ENCODE assay signal across 1 cellular context in the genomic region with DNA sequence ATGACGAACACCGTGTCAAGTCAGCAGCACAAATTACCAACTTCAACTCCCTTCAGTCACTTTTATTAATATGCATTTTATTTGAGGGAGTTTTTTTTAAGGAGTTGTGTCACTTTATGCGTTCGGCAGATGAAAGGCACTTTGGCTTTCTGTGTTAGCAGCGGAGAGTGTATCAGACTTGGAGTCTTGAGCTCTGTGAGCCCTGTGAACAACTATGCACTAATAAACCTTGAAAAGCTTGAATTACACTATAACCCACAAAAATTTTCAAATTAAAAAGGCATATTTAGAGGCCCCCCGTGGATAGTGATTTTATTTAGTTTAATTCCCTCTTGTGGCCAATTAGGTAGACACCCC.
TF ChIP-seq lines count a peak whose summit lies in the region.

No MANE protein-coding gene starts in this region.

TF ChIP-seq in GM23338, 12 proteins besides CTCF, POLR2A, EP300 and RAD21 (continued from another document):
- TF ChIP-seq, protein P1, sequence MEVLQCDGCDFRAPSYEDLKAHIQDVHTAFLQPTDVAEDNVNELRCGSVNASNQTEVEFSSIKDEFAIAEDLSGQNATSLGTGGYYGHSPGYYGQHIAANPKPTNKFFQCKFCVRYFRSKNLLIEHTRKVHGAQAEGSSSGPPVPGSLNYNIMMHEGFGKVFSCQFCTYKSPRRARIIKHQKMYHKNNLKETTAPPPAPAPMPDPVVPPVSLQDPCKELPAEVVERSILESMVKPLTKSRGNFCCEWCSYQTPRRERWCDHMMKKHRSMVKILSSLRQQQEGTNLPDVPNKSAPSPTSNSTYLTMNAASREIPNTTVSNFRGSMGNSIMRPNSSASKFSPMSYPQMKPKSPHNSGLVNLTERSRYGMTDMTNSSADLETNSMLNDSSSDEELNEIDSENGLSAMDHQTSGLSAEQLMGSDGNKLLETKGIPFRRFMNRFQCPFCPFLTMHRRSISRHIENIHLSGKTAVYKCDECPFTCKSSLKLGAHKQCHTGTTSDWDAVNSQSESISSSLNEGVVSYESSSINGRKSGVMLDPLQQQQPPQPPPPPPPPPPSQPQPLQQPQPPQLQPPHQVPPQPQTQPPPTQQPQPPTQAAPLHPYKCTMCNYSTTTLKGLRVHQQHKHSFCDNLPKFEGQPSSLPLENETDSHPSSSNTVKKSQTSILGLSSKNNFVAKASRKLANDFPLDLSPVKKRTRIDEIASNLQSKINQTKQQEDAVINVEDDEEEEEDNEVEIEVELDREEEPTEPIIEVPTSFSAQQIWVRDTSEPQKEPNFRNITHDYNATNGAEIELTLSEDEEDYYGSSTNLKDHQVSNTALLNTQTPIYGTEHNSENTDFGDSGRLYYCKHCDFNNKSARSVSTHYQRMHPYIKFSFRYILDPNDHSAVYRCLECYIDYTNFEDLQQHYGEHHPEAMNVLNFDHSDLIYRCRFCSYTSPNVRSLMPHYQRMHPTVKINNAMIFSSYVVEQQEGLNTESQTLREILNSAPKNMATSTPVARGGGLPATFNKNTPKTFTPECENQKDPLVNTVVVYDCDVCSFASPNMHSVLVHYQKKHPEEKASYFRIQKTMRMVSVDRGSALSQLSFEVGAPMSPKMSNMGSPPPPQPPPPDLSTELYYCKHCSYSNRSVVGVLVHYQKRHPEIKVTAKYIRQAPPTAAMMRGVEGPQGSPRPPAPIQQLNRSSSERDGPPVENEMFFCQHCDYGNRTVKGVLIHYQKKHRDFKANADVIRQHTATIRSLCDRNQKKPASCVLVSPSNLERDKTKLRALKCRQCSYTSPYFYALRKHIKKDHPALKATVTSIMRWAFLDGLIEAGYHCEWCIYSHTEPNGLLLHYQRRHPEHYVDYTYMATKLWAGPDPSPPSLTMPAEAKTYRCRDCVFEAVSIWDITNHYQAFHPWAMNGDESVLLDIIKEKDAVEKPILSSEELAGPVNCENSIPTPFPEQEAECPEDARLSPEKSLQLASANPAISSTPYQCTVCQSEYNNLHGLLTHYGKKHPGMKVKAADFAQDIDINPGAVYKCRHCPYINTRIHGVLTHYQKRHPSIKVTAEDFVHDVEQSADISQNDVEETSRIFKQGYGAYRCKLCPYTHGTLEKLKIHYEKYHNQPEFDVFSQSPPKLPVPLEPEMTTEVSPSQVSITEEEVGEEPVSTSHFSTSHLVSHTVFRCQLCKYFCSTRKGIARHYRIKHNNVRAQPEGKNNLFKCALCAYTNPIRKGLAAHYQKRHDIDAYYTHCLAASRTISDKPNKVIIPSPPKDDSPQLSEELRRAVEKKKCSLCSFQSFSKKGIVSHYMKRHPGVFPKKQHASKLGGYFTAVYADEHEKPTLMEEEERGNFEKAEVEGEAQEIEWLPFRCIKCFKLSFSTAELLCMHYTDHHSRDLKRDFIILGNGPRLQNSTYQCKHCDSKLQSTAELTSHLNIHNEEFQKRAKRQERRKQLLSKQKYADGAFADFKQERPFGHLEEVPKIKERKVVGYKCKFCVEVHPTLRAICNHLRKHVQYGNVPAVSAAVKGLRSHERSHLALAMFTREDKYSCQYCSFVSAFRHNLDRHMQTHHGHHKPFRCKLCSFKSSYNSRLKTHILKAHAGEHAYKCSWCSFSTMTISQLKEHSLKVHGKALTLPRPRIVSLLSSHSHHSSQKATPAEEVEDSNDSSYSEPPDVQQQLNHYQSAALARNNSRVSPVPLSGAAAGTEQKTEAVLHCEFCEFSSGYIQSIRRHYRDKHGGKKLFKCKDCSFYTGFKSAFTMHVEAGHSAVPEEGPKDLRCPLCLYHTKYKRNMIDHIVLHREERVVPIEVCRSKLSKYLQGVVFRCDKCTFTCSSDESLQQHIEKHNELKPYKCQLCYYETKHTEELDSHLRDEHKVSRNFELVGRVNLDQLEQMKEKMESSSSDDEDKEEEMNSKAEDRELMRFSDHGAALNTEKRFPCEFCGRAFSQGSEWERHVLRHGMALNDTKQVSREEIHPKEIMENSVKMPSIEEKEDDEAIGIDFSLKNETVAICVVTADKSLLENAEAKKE (CRISPR knock-in tag; IDR thresholded peaks at IDR 0.05) = no peak
- TF ChIP-seq JUNB (IDR thresholded peaks at IDR 0.05; ENCODE audit: unreplicated experiment) = no peak
- TF ChIP-seq ZNF331 (CRISPR knock-in tag; IDR thresholded peaks at IDR 0.05; ENCODE audit: low read depth) = no peak
- no peak for TF ChIP-seq EZH2phosphoT487 (IDR thresholded peaks at IDR 0.05; ENCODE audit: unreplicated experiment)
- no peak for TF ChIP-seq NANOG (IDR thresholded peaks at IDR 0.05; ENCODE audit: borderline replicate concordance)
- no peak for TF ChIP-seq STAT1 (IDR thresholded peaks at IDR 0.05; ENCODE audit: unreplicated experiment)
- TF ChIP-seq, protein P2, sequence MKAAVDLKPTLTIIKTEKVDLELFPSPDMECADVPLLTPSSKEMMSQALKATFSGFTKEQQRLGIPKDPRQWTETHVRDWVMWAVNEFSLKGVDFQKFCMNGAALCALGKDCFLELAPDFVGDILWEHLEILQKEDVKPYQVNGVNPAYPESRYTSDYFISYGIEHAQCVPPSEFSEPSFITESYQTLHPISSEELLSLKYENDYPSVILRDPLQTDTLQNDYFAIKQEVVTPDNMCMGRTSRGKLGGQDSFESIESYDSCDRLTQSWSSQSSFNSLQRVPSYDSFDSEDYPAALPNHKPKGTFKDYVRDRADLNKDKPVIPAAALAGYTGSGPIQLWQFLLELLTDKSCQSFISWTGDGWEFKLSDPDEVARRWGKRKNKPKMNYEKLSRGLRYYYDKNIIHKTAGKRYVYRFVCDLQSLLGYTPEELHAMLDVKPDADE (IDR thresholded peaks at IDR 0.05) = no peak
- TF ChIP-seq, protein P3, sequence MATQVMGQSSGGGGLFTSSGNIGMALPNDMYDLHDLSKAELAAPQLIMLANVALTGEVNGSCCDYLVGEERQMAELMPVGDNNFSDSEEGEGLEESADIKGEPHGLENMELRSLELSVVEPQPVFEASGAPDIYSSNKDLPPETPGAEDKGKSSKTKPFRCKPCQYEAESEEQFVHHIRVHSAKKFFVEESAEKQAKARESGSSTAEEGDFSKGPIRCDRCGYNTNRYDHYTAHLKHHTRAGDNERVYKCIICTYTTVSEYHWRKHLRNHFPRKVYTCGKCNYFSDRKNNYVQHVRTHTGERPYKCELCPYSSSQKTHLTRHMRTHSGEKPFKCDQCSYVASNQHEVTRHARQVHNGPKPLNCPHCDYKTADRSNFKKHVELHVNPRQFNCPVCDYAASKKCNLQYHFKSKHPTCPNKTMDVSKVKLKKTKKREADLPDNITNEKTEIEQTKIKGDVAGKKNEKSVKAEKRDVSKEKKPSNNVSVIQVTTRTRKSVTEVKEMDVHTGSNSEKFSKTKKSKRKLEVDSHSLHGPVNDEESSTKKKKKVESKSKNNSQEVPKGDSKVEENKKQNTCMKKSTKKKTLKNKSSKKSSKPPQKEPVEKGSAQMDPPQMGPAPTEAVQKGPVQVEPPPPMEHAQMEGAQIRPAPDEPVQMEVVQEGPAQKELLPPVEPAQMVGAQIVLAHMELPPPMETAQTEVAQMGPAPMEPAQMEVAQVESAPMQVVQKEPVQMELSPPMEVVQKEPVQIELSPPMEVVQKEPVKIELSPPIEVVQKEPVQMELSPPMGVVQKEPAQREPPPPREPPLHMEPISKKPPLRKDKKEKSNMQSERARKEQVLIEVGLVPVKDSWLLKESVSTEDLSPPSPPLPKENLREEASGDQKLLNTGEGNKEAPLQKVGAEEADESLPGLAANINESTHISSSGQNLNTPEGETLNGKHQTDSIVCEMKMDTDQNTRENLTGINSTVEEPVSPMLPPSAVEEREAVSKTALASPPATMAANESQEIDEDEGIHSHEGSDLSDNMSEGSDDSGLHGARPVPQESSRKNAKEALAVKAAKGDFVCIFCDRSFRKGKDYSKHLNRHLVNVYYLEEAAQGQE (IDR thresholded peaks at IDR 0.05; ENCODE audit: unreplicated experiment) = no peak
- no peak for TF ChIP-seq ZNF114 (CRISPR knock-in tag; IDR thresholded peaks at IDR 0.05)
